6 cellular contexts compared by ENCODE assay signal in the genomic region with DNA sequence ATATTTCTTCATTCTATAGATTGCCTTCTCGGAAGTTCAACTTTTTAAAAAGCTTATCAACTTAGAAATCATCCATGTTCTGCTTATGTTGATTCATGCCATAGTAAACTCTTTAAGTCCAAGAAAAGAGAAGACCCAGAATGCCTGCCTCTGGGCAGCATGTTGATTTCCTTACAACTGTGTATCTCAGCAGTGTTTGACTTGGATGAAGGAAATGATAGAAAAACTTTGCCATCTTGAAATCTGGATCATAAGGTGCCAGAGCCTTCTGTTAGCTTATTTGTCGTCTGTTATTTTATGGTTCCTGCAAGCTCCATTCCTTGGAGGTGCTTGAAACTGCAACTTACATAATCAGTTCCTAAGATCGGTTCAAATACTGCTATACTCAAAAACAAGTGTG.
"Had no signal": no experiment of that assay in that cellular context is flagged by ENCODE, and none has a peak within 500 bp of the region (broad histone marks: within the 10 kb centered on the region; RNA-seq: fewer than 3 reads in every experiment).

No MANE protein-coding gene starts in this region.

- DNase-seq: H7, HFFc6 had no signal

- FAIRE-seq: HepG2 had no signal

- H3K4me2 ChIP-seq: GM23338 had no signal

- H3K4me3 ChIP-seq: GM23338, HAP-1 had no signal

- H3K27ac ChIP-seq: HL-60 had no signal

- H3K9me3 ChIP-seq: HAP-1 had no signal

- H2AFZ ChIP-seq: GM23338 had no signal
